Comparison of ENCODE assay signal across 9 cellular contexts in the genomic region with DNA sequence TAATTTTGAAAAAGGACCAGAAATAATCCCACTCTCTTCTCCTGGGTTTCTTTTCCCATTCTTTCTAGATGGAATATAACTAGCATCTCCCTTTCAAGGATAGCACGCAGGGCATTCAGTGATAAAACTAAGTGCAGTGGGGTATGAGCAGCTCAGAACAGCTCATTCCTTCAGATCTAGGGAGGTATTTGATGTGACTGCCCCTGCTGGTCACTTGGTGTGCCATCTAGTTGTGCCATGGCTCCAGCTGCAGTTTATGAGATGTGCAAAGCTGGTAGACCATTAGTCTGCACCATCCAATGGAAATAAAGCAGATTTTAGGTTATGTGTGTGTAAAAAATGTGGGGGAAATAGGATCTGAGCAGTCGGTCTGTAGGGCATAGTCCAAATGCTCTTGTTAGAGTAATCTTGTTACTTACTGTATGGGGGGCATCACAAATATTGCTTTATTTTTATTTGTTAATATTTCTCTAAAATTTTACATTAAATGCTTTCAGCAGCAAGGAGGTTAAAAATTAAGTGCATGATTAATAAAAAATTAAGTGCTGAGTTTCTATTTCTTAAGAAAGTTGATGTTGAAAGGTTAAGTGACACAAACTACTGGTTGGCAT. TPM values are rescaled to one million over a fixed set of nuclear protein-coding genes. Genes with fewer than 3 reads are reported as not detected.
DNase-seq lines count a peak whose midpoint lies in the region; ATAC-seq, FAIRE-seq and TF ChIP-seq lines count a peak whose summit lies in the region.
"Had no signal": no experiment of that assay in that cellular context is flagged by ENCODE, and none has a peak within 500 bp of the region (broad histone marks: within the 10 kb centered on the region; RNA-seq: fewer than 3 reads in every experiment).

No MANE protein-coding gene starts in this region.

- peaks cover 2% of the 10 kb centered on the region for H3K27me3 Mint-ChIP-seq in activated CD8-positive, alpha-beta T cell treated with anti-CD3 and anti-CD28 coated beads for 36 hours

- CTCF ChIA-PET in activated CD8-positive, alpha-beta T cell treated with anti-CD3 and anti-CD28 coated beads for 36 hours (lab: Charles Lee): interaction anchor here (0.5 to 1.5 kb wide), 4 partner anchors 9 to 39 kb away, joined by 3 to 5 read pairs (median 4); a partner anchor contains a TSS

- no peaks in the 10 kb centered on the region for H3K9me3 Mint-ChIP-seq in activated CD8-positive, alpha-beta T cell treated with anti-CD3 and anti-CD28 coated beads for 36 hours

- no peak for TF ChIP-seq CTCF in activated CD8-positive, alpha-beta T cell treated with anti-CD3 and anti-CD28 coated beads for 36 hours (IDR thresholded peaks at IDR 0.05)

- intact Hi-C loops in activated CD8-positive, alpha-beta T cell treated with anti-CD3 and anti-CD28 coated beads for 36 hours (cut with micrococcal nuclease): no loop called here

- peak; percentile 64 for ATAC-seq in activated CD8-positive, alpha-beta T cell treated with anti-CD3 and anti-CD28 coated beads for 36 hours
- no peak for ATAC-seq in HG03439 (IDR thresholded peaks at IDR 0.05; ENCODE audit: unreplicated experiment)
- ATAC-seq in HG03571 (IDR thresholded peaks at IDR 0.05; ENCODE audit: unreplicated experiment): no peak

- no peaks in the 10 kb centered on the region for H3K4me1 Mint-ChIP-seq in activated CD8-positive, alpha-beta T cell treated with anti-CD3 and anti-CD28 coated beads for 36 hours (ENCODE audit: low read depth)

- peak; percentile 52 for DNase-seq in D341Med (ENCODE audit: low spot score)
- DNase-seq in HTR-8/SVneo (ENCODE audit: insufficient read length, low spot score): peak; percentile 43
- DNase-seq in activated CD8-positive, alpha-beta T cell treated with anti-CD3 and anti-CD28 coated beads for 36 hours: peak; percentile 40
- peak; percentile 63 for DNase-seq in islet precursor cell
- DNase-seq in GM19239 (ENCODE audit: insufficient read length, low spot score): no peak
- DNase-seq in NCI-H1105 treated with DMSO at 0.1 percent for 48 hours (lab: John Stamatoyannopoulos, UW): no peak

- no peaks in the 10 kb centered on the region for H3K36me3 Mint-ChIP-seq in activated CD8-positive, alpha-beta T cell treated with anti-CD3 and anti-CD28 coated beads for 36 hours (ENCODE audit: low read depth)

- H3K27ac Mint-ChIP-seq in activated CD8-positive, alpha-beta T cell treated with anti-CD3 and anti-CD28 coated beads for 36 hours: no peak overlapping the region

- FAIRE-seq in HTR-8/SVneo (lab: Jason Lieb, UNC): peak; percentile 77
- no peak for FAIRE-seq in GM19239 (lab: Jason Lieb, UNC)

- POLR2A ChIA-PET in activated CD8-positive, alpha-beta T cell treated with anti-CD3 and anti-CD28 coated beads for 36 hours (lab: Charles Lee): no interaction called here

- no peak overlapping the region for H3K4me3 Mint-ChIP-seq in activated CD8-positive, alpha-beta T cell treated with anti-CD3 and anti-CD28 coated beads for 36 hours

RNA-seq across cellular contexts. Expression of a gene that starts 38.9 kb away (rescaled TPM):
- total RNA-seq in activated CD8-positive, alpha-beta T cell treated with anti-CD3 and anti-CD28 coated beads for 36 hours: not detected
- total RNA-seq: SJCRH30 had no signal

Comparison
In these comparisons a context has a peak if more than half of its experiments do, and no peak if none do; other contexts are left out.
1. DNase-seq: peak in D341Med (single experiment), HTR-8/SVneo (single experiment), activated CD8-positive, alpha-beta T cell treated with anti-CD3 and anti-CD28 coated beads for 36 hours (single experiment) and islet precursor cell (single experiment); none in GM19239 (single experiment) and NCI-H1105 treated with DMSO at 0.1 percent for 48 hours (single experiment).